In genomic region chr7:47546728-47547494, GRCh38 we compare ENCODE assay signal across 1 cellular context.
TF ChIP-seq lines count a peak whose summit lies in the region.

No MANE protein-coding gene starts in this region.

TF ChIP-seq in GM23338, 12 proteins besides CTCF, POLR2A, EP300 and RAD21 (continued from another document):
- TF ChIP-seq REST (IDR thresholded peaks at IDR 0.05; ENCODE audit: unreplicated experiment) (no peak), STAT1 (IDR thresholded peaks at IDR 0.05; ENCODE audit: unreplicated experiment) (no peak), ZNF331 (CRISPR knock-in tag; IDR thresholded peaks at IDR 0.05; ENCODE audit: low read depth) (no peak), JUNB (IDR thresholded peaks at IDR 0.05; ENCODE audit: unreplicated experiment) (no peak), EZH2phosphoT487 (IDR thresholded peaks at IDR 0.05; ENCODE audit: unreplicated experiment) (no peak), ZNF462 (CRISPR knock-in tag; IDR thresholded peaks at IDR 0.05) (no peak), NANOG (IDR thresholded peaks at IDR 0.05; ENCODE audit: borderline replicate concordance) (no peak), EZH2 (IDR thresholded peaks at IDR 0.05; ENCODE audit: low read depth, unreplicated experiment) (no peak), ZNF114 (CRISPR knock-in tag; IDR thresholded peaks at IDR 0.05) (no peak), ETS1 (IDR thresholded peaks at IDR 0.05) (no peak)
